ENCODE assay signal across 20 cellular contexts in genomic region chr13:112481458-112481857, GRCh38.
DNase-seq lines count a peak whose midpoint lies in the region; ATAC-seq, FAIRE-seq and TF ChIP-seq lines count a peak whose summit lies in the region.
"Had no signal": no experiment of that assay in that cellular context is flagged by ENCODE, and none has a peak within 500 bp of the region (broad histone marks: within the 10 kb centered on the region; RNA-seq: fewer than 3 reads in every experiment).

No MANE protein-coding gene starts in this region.

- CTCF ChIA-PET in T-cell (lab: Charles Lee), result no interaction called here

- H3K9me3 ChIP-seq in astrocyte (ENCODE audit: insufficient read depth, low read depth, low read length), result no peaks in the 10 kb centered on the region

- no peaks in the 10 kb centered on the region for H3K36me3 ChIP-seq in astrocyte (ENCODE audit: insufficient read depth, low read length)

- H4K20me1 ChIP-seq in astrocyte (ENCODE audit: insufficient read depth, low read length), result no peaks in the 10 kb centered on the region

- no peak for TF ChIP-seq CTCF in astrocyte (IDR thresholded peaks at IDR 0.05; ENCODE audit: insufficient read depth, low read depth, low read length)

- no peak overlapping the region for H3K27ac Mint-ChIP-seq in astrocyte (ENCODE audit: unreplicated experiment)
- H3K27ac Mint-ChIP-seq in stimulated activated effector memory CD8-positive, alpha-beta T cell treated with anti-CD3 and anti-CD28 coated beads, Interleukin-12 subunit alpha, Interleukin-12 subunit beta, amount 100 ng/mL, for 72 hours, result no peak overlapping the region
- H3K27ac Mint-ChIP-seq in T-cell, result no peak overlapping the region
- H3K27ac Mint-ChIP-seq: GM23338 had no signal

- H3K36me3 Mint-ChIP-seq in astrocyte (ENCODE audit: low read depth, unreplicated experiment) (no peaks in the 10 kb centered on the region), T-cell (peaks cover 26% of the 10 kb centered on the region)
- H3K36me3 Mint-ChIP-seq in stimulated activated effector memory CD8-positive, alpha-beta T cell treated with anti-CD3 and anti-CD28 coated beads, Interleukin-12 subunit alpha, Interleukin-12 subunit beta, amount 100 ng/mL, for 72 hours, result peaks cover 9% of the 10 kb centered on the region

- no peak overlapping the region for H3K9ac ChIP-seq in astrocyte (ENCODE audit: low read length)

- POLR2A ChIA-PET in T-cell (lab: Charles Lee), result no interaction called here

- H2AFZ ChIP-seq in astrocyte (ENCODE audit: low read depth, low read length), result no peak overlapping the region
- H2AFZ ChIP-seq: GM23338 had no signal

- FAIRE-seq in H54 (lab: Jason Lieb, UNC), result peak; percentile 48
- no peak for FAIRE-seq in astrocyte (lab: Jason Lieb, UNC)
- FAIRE-seq: GM12892, GM18507 had no signal

- no peaks in the 10 kb centered on the region for H3K4me1 ChIP-seq in astrocyte (ENCODE audit: insufficient read depth, low read length)

- no peaks in the 10 kb centered on the region for H3K27me3 ChIP-seq in astrocyte (ENCODE audit: insufficient read depth, low read length)

- peaks cover 4% of the 10 kb centered on the region for H3K4me1 Mint-ChIP-seq in astrocyte (ENCODE audit: low read depth, unreplicated experiment)
- H3K4me1 Mint-ChIP-seq in stimulated activated effector memory CD8-positive, alpha-beta T cell treated with anti-CD3 and anti-CD28 coated beads, Interleukin-12 subunit alpha, Interleukin-12 subunit beta, amount 100 ng/mL, for 72 hours, result no peaks in the 10 kb centered on the region
- no peaks in the 10 kb centered on the region for H3K4me1 Mint-ChIP-seq in T-cell
- H3K4me1 Mint-ChIP-seq: GM23338 had no signal

- H3K4me3 Mint-ChIP-seq in astrocyte (ENCODE audit: unreplicated experiment), result no peak overlapping the region
- H3K4me3 Mint-ChIP-seq in stimulated activated effector memory CD8-positive, alpha-beta T cell treated with anti-CD3 and anti-CD28 coated beads, Interleukin-12 subunit alpha, Interleukin-12 subunit beta, amount 100 ng/mL, for 72 hours, result no peak overlapping the region
- H3K4me3 Mint-ChIP-seq in T-cell, result no peak overlapping the region
- H3K4me3 Mint-ChIP-seq: GM23338 had no signal

- DNase-seq in EH (ENCODE audit: low read depth), result peak; percentile 33
- DNase-seq in H54 (ENCODE audit: insufficient read length, low spot score), result no peak
- peak; percentile 23 for DNase-seq in astrocyte (ENCODE audit: low read depth)
- no peak for DNase-seq in stimulated activated effector memory CD8-positive, alpha-beta T cell treated with anti-CD3 and anti-CD28 coated beads, Interleukin-12 subunit alpha, Interleukin-12 subunit beta, amount 100 ng/mL, for 72 hours (ENCODE audit: low spot score in 2 of 2)
- no peak for DNase-seq in GM03348 (ENCODE audit: low spot score)
- DNase-seq in T-cell, result no peak
- no peak for DNase-seq in KBM-7
- DNase-seq: AML-193, DND-41, NCI-H1694 treated with DMSO at 0.1 percent for 48 hours, NCI-H510A treated with DMSO at 0.1 percent for 48 hours, NCI-H82, OCI-M1, RPMI8226, SHP77 treated with DMSO at 0.1 percent for 48 hours had no signal

- H3K27ac ChIP-seq in astrocyte (ENCODE audit: low read depth, low read length), result no peak overlapping the region
- H3K27ac ChIP-seq: C4-2B had no signal

- H3K4me3 ChIP-seq in astrocyte (ENCODE audit: insufficient read depth, low read depth, low read length), result no peak overlapping the region
- H3K4me3 ChIP-seq: GM23338 had no signal

- H3K4me2 ChIP-seq in astrocyte (ENCODE audit: low read length), result no peak overlapping the region
- H3K4me2 ChIP-seq: GM23338 had no signal

- in situ Hi-C loops in KBM-7 (cut with MboI; ENCODE audit: low pct_unique_long_range_greater_than_20kb, low sequenced_read_pairs), result no loop called here

- H3K27me3 Mint-ChIP-seq in astrocyte (ENCODE audit: low read depth, unreplicated experiment) (no peaks in the 10 kb centered on the region), T-cell (no peaks in the 10 kb centered on the region)

- H3K79me2 ChIP-seq in astrocyte (ENCODE audit: insufficient read depth, low read length), result no peaks in the 10 kb centered on the region

- H3K9me3 Mint-ChIP-seq in astrocyte (ENCODE audit: unreplicated experiment) (no peaks in the 10 kb centered on the region), T-cell (peaks cover 4 to 15% (median 7%) of the 10 kb centered on the region in 3 donors)
- peaks cover 8% of the 10 kb centered on the region for H3K9me3 Mint-ChIP-seq in stimulated activated effector memory CD8-positive, alpha-beta T cell treated with anti-CD3 and anti-CD28 coated beads, Interleukin-12 subunit alpha, Interleukin-12 subunit beta, amount 100 ng/mL, for 72 hours
- H3K9me3 Mint-ChIP-seq: GM23338 had no signal

- no peak for TF ChIP-seq POLR2A in H54 (IDR thresholded peaks at IDR 0.05; ENCODE audit: low read depth, low read length)

- peak; percentile 32 for ATAC-seq in stimulated activated effector memory CD8-positive, alpha-beta T cell treated with anti-CD3 and anti-CD28 coated beads, Interleukin-12 subunit alpha, Interleukin-12 subunit beta, amount 100 ng/mL, for 72 hours
- no peak for ATAC-seq in T-cell (replicated peaks in 1 of 4)
- ATAC-seq: GM23338, SK-N-SH treated with all-trans-retinoic acid at 6 μM for 48 hours had no signal

Comparison
In these comparisons a context has a peak if more than half of its experiments do, and no peak if none do; other contexts are left out.
1. DNase-seq: peak in EH (single experiment) and astrocyte (single experiment); none in H54 (single experiment), stimulated activated effector memory CD8-positive, alpha-beta T cell treated with anti-CD3 and anti-CD28 coated beads, Interleukin-12 subunit alpha, Interleukin-12 subunit beta, amount 100 ng/mL, for 72 hours (0 of 2), GM03348 (single experiment), T-cell (0 of 34) and KBM-7 (single experiment).